8 cellular contexts compared by ENCODE assay signal in the genomic region with DNA sequence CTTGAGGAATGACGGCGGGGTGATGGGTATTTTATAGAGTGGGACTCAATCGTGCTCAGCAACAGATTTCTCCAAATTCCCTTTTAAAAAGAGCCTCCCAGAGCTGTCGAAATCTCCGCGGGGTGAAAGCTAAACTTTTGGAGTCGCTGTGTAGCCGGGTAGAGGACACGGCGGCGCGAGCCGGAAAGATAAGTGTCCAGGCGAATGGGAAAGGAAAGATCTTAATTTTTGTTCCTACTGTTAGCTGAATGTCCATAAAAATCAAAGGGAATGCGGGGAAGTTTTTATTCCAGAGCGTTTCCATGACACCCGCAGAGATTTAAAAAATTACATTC. TPM values are rescaled to one million over a fixed set of nuclear protein-coding genes. Genes with fewer than 3 reads are reported as not detected.
A peak's percentile ranks its signal among the peaks of the same experiment; 100 is the strongest.
DNase-seq lines count a peak whose midpoint lies in the region; ATAC-seq, FAIRE-seq and TF ChIP-seq lines count a peak whose summit lies in the region.

No MANE protein-coding gene starts in this region.

- peak overlapping the region; percentile 55 for H3K4me3 ChIP-seq in AG09309 (ENCODE audit: control insufficient read depth, low read depth, low read length)
- peak overlapping the region; percentile 78 for H3K4me3 ChIP-seq in PC-3 (ENCODE audit: low read length)
- H3K4me3 ChIP-seq in epithelial cell of proximal tubule (ENCODE audit: low read depth, low read length): peak overlapping the region; percentile 59

- CTCF ChIA-PET in PC-3 (lab: Charles Lee): interaction anchor here (0.6 to 1.9 kb wide), 3 partner anchors 9 to 619 kb away, joined by 4 to 6 read pairs (median 5); partner anchors contain the start of gene EOMES

- DNase-seq in AG09309 (ENCODE audit: low read depth) (no peak), PC-3 (peak; percentile 26), epithelial cell of proximal tubule (ENCODE audit: low read depth) (no peak), nephron progenitor cell (no peak), GM19239 (ENCODE audit: insufficient read length, low spot score) (no peak), HTR-8/SVneo (ENCODE audit: insufficient read length, low spot score) (no peak)
- DNase-seq in stimulated activated CD4-positive, alpha-beta T cell treated with anti-CD3 and anti-CD28 coated beads, Interleukin-4, amount 100 ng/mL, for 24 hours: no peak

- ATAC-seq in PC-3 (peak; percentile 27), HG03095 (IDR thresholded peaks at IDR 0.05; ENCODE audit: unreplicated experiment) (no peak)

- H3K27me3 ChIP-seq in PC-3 (ENCODE audit: low read length): peaks cover 12% of the 10 kb centered on the region; the same call in 1 of the 2 replicates

- no peaks in the 10 kb centered on the region for H4K20me1 ChIP-seq in PC-3 (ENCODE audit: low read length)

- H3K9me3 ChIP-seq in PC-3 (ENCODE audit: low read length): no peaks in the 10 kb centered on the region

- H3K4me2 ChIP-seq in PC-3 (ENCODE audit: low read length): peak overlapping the region; percentile 98

- TF ChIP-seq CTCF in AG09309 (IDR thresholded peaks at IDR 0.05; ENCODE audit: control insufficient read depth, insufficient read depth, low read depth, low read length, missing control alignments) (no peak), PC-3 (conservative IDR thresholded peaks at IDR 0.05; ENCODE audit: low read depth, low read length) (no peak), epithelial cell of proximal tubule (conservative IDR thresholded peaks at IDR 0.05; ENCODE audit: low read depth, low read length) (no peak), nephron progenitor cell (IDR thresholded peaks at IDR 0.05) (no peak)

- H3K4me1 ChIP-seq in PC-3 (ENCODE audit: insufficient read depth, low read length): peaks cover 16% of the 10 kb centered on the region

- no peaks in the 10 kb centered on the region for H3K9me2 ChIP-seq in PC-3 (replicated peaks; ENCODE audit: low read length)

- H3K36me3 ChIP-seq in PC-3 (ENCODE audit: low read depth, low read length): no peaks in the 10 kb centered on the region

- peaks cover 3% of the 10 kb centered on the region for H3K9me3 Mint-ChIP-seq in nephron progenitor cell

- peak overlapping the region; percentile 98 for H2AFZ ChIP-seq in PC-3 (ENCODE audit: low read length)

- POLR2A ChIA-PET in PC-3 (lab: Charles Lee; ENCODE audit: unreplicated experiment): interaction anchor here (0.6 to 0.7 kb wide), 3 partner anchors 20 to 538 kb away, joined by 3 read pairs; no protein-coding TSS in a partner anchor

- no peaks in the 10 kb centered on the region for H3F3A ChIP-seq in PC-3 (ENCODE audit: low read length, unreplicated experiment)

- no peak overlapping the region for H3K27ac ChIP-seq in PC-3 (ENCODE audit: low read length)

- H3K27ac Mint-ChIP-seq in nephron progenitor cell: no peak overlapping the region

- intact Hi-C loops in PC-3 (cut with micrococcal nuclease): loop anchor here (5.0 to 10.0 kb wide), 3 partner anchors 172 to 529 kb away; partner anchors contain the start of gene CMC1

- H3K9ac ChIP-seq in PC-3 (ENCODE audit: low read length): peak overlapping the region; percentile 15; the same call in 1 of the 2 replicates

- no peaks in the 10 kb centered on the region for H3K36me3 Mint-ChIP-seq in nephron progenitor cell (ENCODE audit: low read depth)

- H3K79me2 ChIP-seq in PC-3 (ENCODE audit: low read length): no peaks in the 10 kb centered on the region

- H3K27me3 Mint-ChIP-seq in nephron progenitor cell (ENCODE audit: low read depth, poor library complexity): peaks cover 96% of the 10 kb centered on the region

- FAIRE-seq in GM19239 (lab: Jason Lieb, UNC) (no peak), HTR-8/SVneo (lab: Jason Lieb, UNC) (no peak)

- peaks cover 33% of the 10 kb centered on the region for H3K4me1 Mint-ChIP-seq in nephron progenitor cell

- H3K4me3 Mint-ChIP-seq in nephron progenitor cell: peak overlapping the region; percentile 92

- no TSS peak for BruUV-seq in PC-3 (replicated peaks; lab: Mats Ljungman, UMichigan)

RNA-seq across cellular contexts. Expression of gene EOMES, which starts 9.1 kb away (rescaled TPM):
- total RNA-seq in PC-3 (2014; rRNA removed): 0.29 and 0.47 TPM in 2 replicates
- total RNA-seq in epithelial cell of proximal tubule: not detected in 2 replicates
